ENCODE assay signal across 10 cellular contexts in the genomic region with DNA sequence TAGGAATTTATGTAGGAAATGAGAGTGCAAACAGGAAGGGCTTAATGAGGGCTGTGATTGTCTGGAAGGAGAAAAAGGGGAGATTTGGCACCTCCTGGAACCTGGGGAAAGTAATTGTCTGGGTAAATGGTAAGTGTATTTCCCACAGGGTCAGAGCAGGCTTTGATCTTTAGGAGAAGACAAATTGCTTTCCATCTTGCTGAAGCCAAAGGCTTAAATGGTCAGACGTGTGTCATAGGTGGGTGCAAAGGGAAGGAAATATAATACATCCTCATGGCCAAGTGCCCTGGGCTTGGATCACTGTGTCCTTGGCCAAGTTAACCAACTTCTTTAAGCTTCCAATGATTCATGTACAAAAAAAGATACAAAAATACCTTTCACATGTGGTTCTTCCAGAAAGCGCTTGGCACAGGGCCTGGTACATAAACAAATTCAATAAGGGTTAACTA. TPM values are rescaled to one million over a fixed set of nuclear protein-coding genes. Genes with fewer than 3 reads are reported as not detected.
DNase-seq lines count a peak whose midpoint lies in the region; ATAC-seq, FAIRE-seq and TF ChIP-seq lines count a peak whose summit lies in the region.
"Had no signal": no experiment of that assay in that cellular context is flagged by ENCODE, and none has a peak within 500 bp of the region (broad histone marks: within the 10 kb centered on the region; RNA-seq: fewer than 3 reads in every experiment).

No MANE protein-coding gene starts in this region.

- no peak overlapping the region for H3K4me3 ChIP-seq in foreskin fibroblast (ENCODE audit: low read depth in 1 of 2, low read length in 2 of 2)

- ATAC-seq in activated T-helper 17 cell treated with anti-CD3 and anti-CD28 coated beads, Interleukin-2, amount 50 U/mL, for 72 hours (replicated peaks) = no peak
- ATAC-seq in stimulated activated memory B cell treated with anti-CD40 and anti-IgM and Interleukin-4, amounts not matched to agents 10 μg/mL and 1 μg/mL and 100 μg/mL, for 72 hours = no peak
- ATAC-seq in HG03432 (IDR thresholded peaks at IDR 0.05; ENCODE audit: unreplicated experiment) = no peak

- H3K4me1 Mint-ChIP-seq in T-helper 2 cell treated with Interferon-gamma antibody and Interleukin-4, amounts not matched to agents 5 μg/mL and 100 μg/mL, for 36 hours (ENCODE audit: low read depth) = peaks cover 10% of the 10 kb centered on the region
- peaks cover 3% of the 10 kb centered on the region for H3K4me1 Mint-ChIP-seq in activated T-helper 17 cell treated with anti-CD3 and anti-CD28 coated beads, Interleukin-2, amount 50 U/mL, for 72 hours
- H3K4me1 Mint-ChIP-seq in stimulated activated memory B cell treated with anti-CD40 and anti-IgM and Interleukin-4, amounts not matched to agents 10 μg/mL and 1 μg/mL and 100 μg/mL, for 72 hours = peaks cover 17% of the 10 kb centered on the region

- no peak overlapping the region for H3K27ac Mint-ChIP-seq in T-helper 2 cell treated with Interferon-gamma antibody and Interleukin-4, amounts not matched to agents 5 μg/mL and 100 μg/mL, for 36 hours
- H3K27ac Mint-ChIP-seq in activated T-helper 17 cell treated with anti-CD3 and anti-CD28 coated beads, Interleukin-2, amount 50 U/mL, for 72 hours = peak overlapping the region; percentile 5
- H3K27ac Mint-ChIP-seq in stimulated activated memory B cell treated with anti-CD40 and anti-IgM and Interleukin-4, amounts not matched to agents 10 μg/mL and 1 μg/mL and 100 μg/mL, for 72 hours = no peak overlapping the region

- peak overlapping the region; percentile 80 for H3K4me3 Mint-ChIP-seq in T-helper 2 cell treated with Interferon-gamma antibody and Interleukin-4, amounts not matched to agents 5 μg/mL and 100 μg/mL, for 36 hours
- H3K4me3 Mint-ChIP-seq in activated T-helper 17 cell treated with anti-CD3 and anti-CD28 coated beads, Interleukin-2, amount 50 U/mL, for 72 hours = peak overlapping the region; percentile 79
- peak overlapping the region; percentile 6 for H3K4me3 Mint-ChIP-seq in stimulated activated memory B cell treated with anti-CD40 and anti-IgM and Interleukin-4, amounts not matched to agents 10 μg/mL and 1 μg/mL and 100 μg/mL, for 72 hours

- no peaks in the 10 kb centered on the region for H3K9me3 Mint-ChIP-seq in T-helper 2 cell treated with Interferon-gamma antibody and Interleukin-4, amounts not matched to agents 5 μg/mL and 100 μg/mL, for 36 hours
- no peaks in the 10 kb centered on the region for H3K9me3 Mint-ChIP-seq in activated T-helper 17 cell treated with anti-CD3 and anti-CD28 coated beads, Interleukin-2, amount 50 U/mL, for 72 hours
- H3K9me3 Mint-ChIP-seq in stimulated activated memory B cell treated with anti-CD40 and anti-IgM and Interleukin-4, amounts not matched to agents 10 μg/mL and 1 μg/mL and 100 μg/mL, for 72 hours = no peaks in the 10 kb centered on the region

- TF ChIP-seq CTCF in foreskin fibroblast (IDR thresholded peaks at IDR 0.05; ENCODE audit: low read depth, low read length) = no peak

- no peak for FAIRE-seq in HTR-8/SVneo (lab: Jason Lieb, UNC)

- no peaks in the 10 kb centered on the region for H3K36me3 Mint-ChIP-seq in T-helper 2 cell treated with Interferon-gamma antibody and Interleukin-4, amounts not matched to agents 5 μg/mL and 100 μg/mL, for 36 hours (ENCODE audit: low read depth)
- H3K36me3 Mint-ChIP-seq in activated T-helper 17 cell treated with anti-CD3 and anti-CD28 coated beads, Interleukin-2, amount 50 U/mL, for 72 hours (ENCODE audit: low read depth) = no peaks in the 10 kb centered on the region
- H3K36me3 Mint-ChIP-seq in stimulated activated memory B cell treated with anti-CD40 and anti-IgM and Interleukin-4, amounts not matched to agents 10 μg/mL and 1 μg/mL and 100 μg/mL, for 72 hours = no peaks in the 10 kb centered on the region

- H3K27me3 Mint-ChIP-seq in T-helper 2 cell treated with Interferon-gamma antibody and Interleukin-4, amounts not matched to agents 5 μg/mL and 100 μg/mL, for 36 hours (ENCODE audit: low read depth) = peaks cover 17% of the 10 kb centered on the region
- no peaks in the 10 kb centered on the region for H3K27me3 Mint-ChIP-seq in activated T-helper 17 cell treated with anti-CD3 and anti-CD28 coated beads, Interleukin-2, amount 50 U/mL, for 72 hours
- H3K27me3 Mint-ChIP-seq in stimulated activated memory B cell treated with anti-CD40 and anti-IgM and Interleukin-4, amounts not matched to agents 10 μg/mL and 1 μg/mL and 100 μg/mL, for 72 hours = no peaks in the 10 kb centered on the region

- DNase-seq in T-helper 2 cell treated with Interferon-gamma antibody and Interleukin-4, amounts not matched to agents 5 μg/mL and 100 μg/mL, for 36 hours (ENCODE audit: low spot score) = no peak
- no peak for DNase-seq in T-helper 2 cell
- DNase-seq in foreskin fibroblast = peak; percentile 48 to 62
- DNase-seq in HTR-8/SVneo (ENCODE audit: insufficient read length, low spot score) = no peak
- DNase-seq in NCI-H526 treated with DMSO at 0.1 percent for 48 hours (lab: John Stamatoyannopoulos, UW) = no peak
- DNase-seq: NCI-H1105, WERI-Rb-1 had no signal

RNA-seq across cellular contexts. Expression of a gene that starts 1.3 kb away (rescaled TPM):
- total RNA-seq in activated T-helper 17 cell treated with anti-CD3 and anti-CD28 coated beads, Interleukin-2, amount 50 U/mL, for 72 hours = 10 to 100 TPM; 17.7 to 26.5 TPM

RNA-seq across cellular contexts. Expression of a gene that starts 22.7 kb away (rescaled TPM):
- not detected for total RNA-seq in activated T-helper 17 cell treated with anti-CD3 and anti-CD28 coated beads, Interleukin-2, amount 50 U/mL, for 72 hours

RNA-seq across cellular contexts. Expression of a gene that starts 47.2 kb away (rescaled TPM):
- 1 to 10 TPM in 1 of 2 donors, under 1 TPM in 1; 0.30 to 1.2 TPM for total RNA-seq in activated T-helper 17 cell treated with anti-CD3 and anti-CD28 coated beads, Interleukin-2, amount 50 U/mL, for 72 hours

Comparison
In these comparisons a context has a peak if more than half of its experiments do, and no peak if none do; other contexts are left out.
1. DNase-seq: peak in foreskin fibroblast (2 of 2); none in T-helper 2 cell treated with Interferon-gamma antibody and Interleukin-4, amounts not matched to agents 5 μg/mL and 100 μg/mL, for 36 hours (single experiment), T-helper 2 cell (0 of 5), HTR-8/SVneo (single experiment) and NCI-H526 treated with DMSO at 0.1 percent for 48 hours (single experiment).
2. H3K4me3 Mint-ChIP-seq: peak in every context shown above with its lines; median percentile 80 in T-helper 2 cell treated with Interferon-gamma antibody and Interleukin-4, amounts not matched to agents 5 μg/mL and 100 μg/mL, for 36 hours; 79 in activated T-helper 17 cell treated with anti-CD3 and anti-CD28 coated beads, Interleukin-2, amount 50 U/mL, for 72 hours; 6 in stimulated activated memory B cell treated with anti-CD40 and anti-IgM and Interleukin-4, amounts not matched to agents 10 μg/mL and 1 μg/mL and 100 μg/mL, for 72 hours.